ENCODE assay signal across 11 cellular contexts in genomic region chr1:227210604-227211003, GRCh38.
"Had no signal": no experiment of that assay in that cellular context is flagged by ENCODE, and none has a peak within 500 bp of the region (broad histone marks: within the 10 kb centered on the region; RNA-seq: fewer than 3 reads in every experiment).

No MANE protein-coding gene starts in this region.

- H3K4me1 Mint-ChIP-seq: H9 had no signal

- FAIRE-seq: H1, H54 had no signal

- H3K9me3 ChIP-seq: HAP-1 had no signal

- H3K9ac ChIP-seq: GM23248 had no signal

- H3K9me3 Mint-ChIP-seq: GM23338, HFFc6 had no signal

- ATAC-seq: GM23338, HCT116 had no signal

- H3K4me3 ChIP-seq: GM23248, GM23338, HAP-1 had no signal

- H2AFZ ChIP-seq: GM23248, GM23338 had no signal

- DNase-seq: GM23248, GOT3, H7, H9, HCEC 1CT, HFFc6 had no signal

- H3K27ac Mint-ChIP-seq: GM23338, H9, HFFc6 had no signal

- H3K4me2 ChIP-seq: GM23338 had no signal

- H3K27ac ChIP-seq: GM23248 had no signal

- H3K4me3 Mint-ChIP-seq: GM23338, H9, HFFc6 had no signal
